8 cellular contexts compared by ENCODE assay signal in the genomic region with DNA sequence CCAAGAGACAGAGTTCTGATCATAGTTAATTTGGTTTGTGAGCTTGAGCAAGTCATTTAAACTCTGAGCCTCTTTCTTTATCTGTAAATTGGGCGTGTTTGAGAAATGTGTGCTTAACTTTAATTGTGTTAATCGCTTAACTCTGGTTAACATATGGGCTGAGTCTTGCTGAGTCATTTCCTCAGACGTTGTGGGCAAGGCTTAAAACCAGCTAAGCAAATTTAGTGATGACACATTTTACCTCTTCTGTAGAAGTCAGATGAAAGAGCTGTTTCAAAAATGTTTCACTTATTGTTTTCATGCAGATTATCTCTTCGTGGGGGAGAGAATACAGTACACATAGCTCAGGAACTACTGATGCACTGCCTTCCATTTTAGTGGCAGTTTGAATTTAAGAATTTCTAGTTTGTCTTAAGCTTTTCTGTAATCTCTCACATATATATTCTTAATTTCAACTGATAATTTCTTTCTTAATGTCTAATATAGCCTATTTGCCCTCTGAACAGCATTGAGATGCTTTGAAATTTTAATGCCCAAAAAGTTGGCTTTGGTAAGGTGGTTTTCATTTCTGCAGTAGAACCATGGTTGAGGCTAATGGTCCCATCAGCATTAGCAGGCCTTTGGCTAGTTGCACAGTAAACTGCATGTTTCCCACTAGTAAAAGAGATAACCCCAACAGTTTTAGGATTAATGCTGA. TPM values are rescaled to one million over a fixed set of nuclear protein-coding genes. Genes with fewer than 3 reads are reported as not detected.
A peak's percentile ranks its signal among the peaks of the same experiment; 100 is the strongest.
DNase-seq lines count a peak whose midpoint lies in the region; ATAC-seq, FAIRE-seq and TF ChIP-seq lines count a peak whose summit lies in the region.

No MANE protein-coding gene starts in this region.

- H3K9me3 Mint-ChIP-seq in activated naive CD4-positive, alpha-beta T cell treated with anti-CD3 and anti-CD28 coated beads for 36 hours: no peaks in the 10 kb centered on the region

- H3K4me3 Mint-ChIP-seq in activated naive CD4-positive, alpha-beta T cell treated with anti-CD3 and anti-CD28 coated beads for 36 hours: no peak overlapping the region

- H3K36me3 Mint-ChIP-seq in activated naive CD4-positive, alpha-beta T cell treated with anti-CD3 and anti-CD28 coated beads for 36 hours (ENCODE audit: low read depth): peaks cover 8% of the 10 kb centered on the region

- no peaks in the 10 kb centered on the region for H3K27me3 Mint-ChIP-seq in activated naive CD4-positive, alpha-beta T cell treated with anti-CD3 and anti-CD28 coated beads for 36 hours (ENCODE audit: low read depth)

- intact Hi-C loops in activated naive CD4-positive, alpha-beta T cell treated with anti-CD3 and anti-CD28 coated beads for 36 hours (cut with micrococcal nuclease): loop anchor here (1.0 to 10.0 kb wide), 5 partner anchors 18 to 251 kb away; partner anchors contain the start of genes HADHA, HADHB and RAB10

- FAIRE-seq in islet of Langerhans (lab: Jason Lieb, UNC): peak; percentile 94

- ATAC-seq in GM18505 (IDR thresholded peaks at IDR 0.05; ENCODE audit: unreplicated experiment) (peak; percentile 75), HG02870 (IDR thresholded peaks at IDR 0.05; ENCODE audit: unreplicated experiment) (peak; percentile 80)

- CTCF ChIA-PET in activated naive CD4-positive, alpha-beta T cell treated with anti-CD3 and anti-CD28 coated beads for 36 hours (lab: Charles Lee): interaction anchor here (0.6 kb wide), 1 partner anchor 706 kb away, joined by 3 read pairs; no protein-coding TSS in a partner anchor

- peaks cover 47% of the 10 kb centered on the region for H3K4me1 Mint-ChIP-seq in activated naive CD4-positive, alpha-beta T cell treated with anti-CD3 and anti-CD28 coated beads for 36 hours (ENCODE audit: low read depth)

- no peak for TF ChIP-seq POLR2A in GM18505 (IDR thresholded peaks at IDR 0.05; ENCODE audit: borderline replicate concordance, extremely low read depth, insufficient read depth, insufficient read length)

- DNase-seq in ACHN: peak; percentile 81
- peak; percentile 92 for DNase-seq in NOMO-1 treated with DMSO at 0.1 percent for 48 hours (lab: John Stamatoyannopoulos, UW; ENCODE audit: unreplicated experiment)
- peak; percentile 76 for DNase-seq in activated naive CD4-positive, alpha-beta T cell treated with anti-CD3 and anti-CD28 coated beads for 36 hours
- peak; percentile 30 for DNase-seq in stimulated activated naive CD4-positive, alpha-beta T cell treated with Interleukin-2 at 50 U/mL for 16 hours (lab: John Stamatoyannopoulos, UW)
- DNase-seq in cerebellar cortex (ENCODE audit: low spot score): no peak

- in situ Hi-C loops in ACHN (cut with HindIII; ENCODE audit: low pct_ligation_motif_present, low pct_unique_long_range_greater_than_20kb, low sequenced_read_pairs): no loop called here

- H3K27ac Mint-ChIP-seq in activated naive CD4-positive, alpha-beta T cell treated with anti-CD3 and anti-CD28 coated beads for 36 hours: peak overlapping the region; percentile 20

RNA-seq across cellular contexts. Expression of gene RAB10, which starts 34.9 kb away (rescaled TPM):
- total RNA-seq in activated naive CD4-positive, alpha-beta T cell treated with anti-CD3 and anti-CD28 coated beads for 36 hours: 10 to 100 TPM; 84.2 to 93.0 TPM
